In genomic region chr2:37343537-37344434, GRCh38 we compare ENCODE assay signal across 8 cellular contexts. TPM values are rescaled to one million over a fixed set of nuclear protein-coding genes. Genes with fewer than 3 reads are reported as not detected.
DNase-seq lines count a peak whose midpoint lies in the region; ATAC-seq lines count a peak whose summit lies in the region.

No MANE protein-coding gene starts in this region.

- H3K36me3 Mint-ChIP-seq in activated CD4-positive, alpha-beta T cell treated with anti-CD3 and anti-CD28 coated beads, Interleukin-2, amount 10 ng/mL, durations not matched to agents 24 days and 14 days (ENCODE audit: low read depth), result no peaks in the 10 kb centered on the region

- H3K9ac ChIP-seq in muscle layer of colon (ENCODE audit: low read length), result peak overlapping the region; percentile 49

- no peaks in the 10 kb centered on the region for H3K36me3 ChIP-seq in muscle layer of colon (ENCODE audit: insufficient read depth, low read length)

- intact Hi-C loops in activated CD4-positive, alpha-beta T cell treated with anti-CD3 and anti-CD28 coated beads, Interleukin-2, amount 10 ng/mL, durations not matched to agents 24 days and 14 days (cut with micrococcal nuclease), result loop anchor here (2.0 to 5.0 kb wide), 2 partner anchors 21 to 34 kb away; no protein-coding TSS in a partner anchor

- H3K9me3 Mint-ChIP-seq in activated CD4-positive, alpha-beta T cell treated with anti-CD3 and anti-CD28 coated beads, Interleukin-2, amount 10 ng/mL, durations not matched to agents 24 days and 14 days, result no peaks in the 10 kb centered on the region

- H3K9me3 ChIP-seq in muscle layer of colon (ENCODE audit: low read length), result no peaks in the 10 kb centered on the region

- ATAC-seq in HG02610 (IDR thresholded peaks at IDR 0.05; ENCODE audit: unreplicated experiment) (no peak), HG03097 (IDR thresholded peaks at IDR 0.05; ENCODE audit: low FRiP score, unreplicated experiment) (no peak)

- peak overlapping the region; percentile 83 for H3K4me3 Mint-ChIP-seq in activated CD4-positive, alpha-beta T cell treated with anti-CD3 and anti-CD28 coated beads, Interleukin-2, amount 10 ng/mL, durations not matched to agents 24 days and 14 days

- H3K4me1 ChIP-seq in muscle layer of colon (ENCODE audit: insufficient read depth, low read length), result peaks cover 14% of the 10 kb centered on the region

- H3K27me3 Mint-ChIP-seq in activated CD4-positive, alpha-beta T cell treated with anti-CD3 and anti-CD28 coated beads, Interleukin-2, amount 10 ng/mL, durations not matched to agents 24 days and 14 days, result peaks cover 82% of the 10 kb centered on the region

- no peak for DNase-seq in activated CD4-positive, alpha-beta T cell treated with anti-CD3 and anti-CD28 coated beads, Interleukin-2, amount 10 ng/mL, durations not matched to agents 24 days and 14 days
- DNase-seq in activated CD4-positive, alpha-beta T cell treated with anti-CD3 and anti-CD28 coated beads, Interleukin-2, amount 50 U/mL, for 4 hours, result no peak
- DNase-seq in RPMI7951 (ENCODE audit: low read depth), result peak; percentile 64
- no peak for DNase-seq in epithelial cell of prostate (ENCODE audit: low read depth, low spot score)
- no peak for DNase-seq in occipital lobe (lab: John Stamatoyannopoulos, UW)

- H3K27me3 ChIP-seq in muscle layer of colon (ENCODE audit: control insufficient read depth in 1 of 2, insufficient read depth in 2 of 2, low read length in 2 of 2), result no peaks in the 10 kb centered on the region

- H3K27ac Mint-ChIP-seq in activated CD4-positive, alpha-beta T cell treated with anti-CD3 and anti-CD28 coated beads, Interleukin-2, amount 10 ng/mL, durations not matched to agents 24 days and 14 days, result no peak overlapping the region

- H3K27ac ChIP-seq in epithelial cell of prostate (peak overlapping the region; percentile 35), muscle layer of colon (ENCODE audit: low read depth, low read length) (peak overlapping the region; percentile 77)

- H3K4me1 Mint-ChIP-seq in activated CD4-positive, alpha-beta T cell treated with anti-CD3 and anti-CD28 coated beads, Interleukin-2, amount 10 ng/mL, durations not matched to agents 24 days and 14 days, result peaks cover 22% of the 10 kb centered on the region

- peak overlapping the region; percentile 67 to 98 for H3K4me3 ChIP-seq in muscle layer of colon (ENCODE audit: low read depth in 1 of 2, low read length in 2 of 2)

RNA-seq across cellular contexts. Expression of gene QPCT, which starts 0.6 kb away (rescaled TPM):
- 2.0 and 2.1 TPM in 2 replicates for total RNA-seq in activated CD4-positive, alpha-beta T cell treated with anti-CD3 and anti-CD28 coated beads, Interleukin-2, amount 10 ng/mL, durations not matched to agents 24 days and 14 days
- total RNA-seq in RPMI7951 (2014; rRNA removed; shearing (Covaris generic)), result 126 and 137 TPM in 2 replicates
- 5.9 TPM for total RNA-seq in occipital lobe

RNA-seq across cellular contexts. Expression of gene PRKD3, which starts 19.2 kb away (rescaled TPM):
- 20.2 and 21.9 TPM in 2 replicates for total RNA-seq in activated CD4-positive, alpha-beta T cell treated with anti-CD3 and anti-CD28 coated beads, Interleukin-2, amount 10 ng/mL, durations not matched to agents 24 days and 14 days
- total RNA-seq in RPMI7951 (2014; rRNA removed; shearing (Covaris generic)), result 94.0 and 96.4 TPM in 2 replicates
- 29.9 TPM for total RNA-seq in occipital lobe

Comparison
In these comparisons a context has a peak if more than half of its experiments do, and no peak if none do; other contexts are left out.
1. RNA of gene QPCT, which starts 0.6 kb away (total RNA-seq): 126 to 137 TPM in RPMI7951; 5.9 TPM in occipital lobe (single experiment) and 2.0 to 2.1 TPM in activated CD4-positive, alpha-beta T cell treated with anti-CD3 and anti-CD28 coated beads, Interleukin-2, amount 10 ng/mL, durations not matched to agents 24 days and 14 days; every median in the first group is over 10 times any median in the second.